In the genomic region with DNA sequence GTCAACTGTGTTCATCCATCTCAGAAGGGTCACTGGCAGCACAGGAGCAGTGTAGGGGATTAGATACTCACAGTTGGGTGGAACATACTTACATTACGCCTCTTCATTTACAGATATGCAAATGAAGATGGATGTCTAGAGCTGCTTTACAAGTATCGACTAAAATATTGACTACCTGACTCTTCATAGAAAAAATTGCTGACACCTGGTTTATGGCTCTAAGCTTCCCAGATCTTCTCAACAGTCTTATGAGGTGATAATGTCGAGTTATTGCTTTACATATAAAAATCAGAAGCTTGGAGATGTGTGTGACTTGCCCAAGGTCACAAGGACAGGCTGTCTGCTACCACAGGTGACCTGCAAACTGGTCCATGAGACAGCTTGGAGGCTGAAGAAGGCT, we compare ENCODE assay signal across 38 cellular contexts.
"Had no signal": no experiment of that assay in that cellular context is flagged by ENCODE, and none has a peak within 500 bp of the region (broad histone marks: within the 10 kb centered on the region; RNA-seq: fewer than 3 reads in every experiment).

No MANE protein-coding gene starts in this region.

- H3K4me1 ChIP-seq: ascending aorta had no signal

- H3K27ac ChIP-seq: ascending aorta, cardiac muscle cell, VCaP had no signal

- H3K27me3 ChIP-seq: ascending aorta, cardiac muscle cell had no signal

- H3K4me3 Mint-ChIP-seq: activated B cell treated with CpG ODN at 0.5 μM for 24 hours; activated CD4-positive, alpha-beta memory T cell treated with anti-CD3 and anti-CD28 coated beads, Interleukin-2, amount 10 ng/mL, durations not matched to agents 7 days and 5 days; activated CD4-positive, alpha-beta T cell treated with anti-CD3 and anti-CD28 coated beads for 36 hours; activated CD4-positive, alpha-beta T cell treated with anti-CD3 and anti-CD28 coated beads, Interleukin-2, amount 10 ng/mL, durations not matched to agents 7 days and 5 days; activated CD8-positive, alpha-beta memory T cell treated with anti-CD3 and anti-CD28 coated beads, Interleukin-2, amount 10 ng/mL, durations not matched to agents 7 days and 5 days; activated CD8-positive, alpha-beta T cell treated with anti-CD3 and anti-CD28 coated beads, Interleukin-2, amount 10 ng/mL, durations not matched to agents 7 days and 5 days; activated naive CD4-positive, alpha-beta T cell treated with anti-CD3 and anti-CD28 coated beads, Interleukin-2, amount 10 ng/mL, durations not matched to agents 7 days and 5 days; activated naive CD4-positive, alpha-beta T cell treated with anti-CD3 and anti-CD28 coated beads, Interleukin-2, amount 50 U/mL, for 24 hours; activated naive CD8-positive, alpha-beta T cell; activated naive CD8-positive, alpha-beta T cell treated with anti-CD3 and anti-CD28 coated beads, Interleukin-2, amount 10 ng/mL, durations not matched to agents 7 days and 5 days; activated naive CD8-positive, alpha-beta T cell treated with anti-CD3 and anti-CD28 coated beads, Interleukin-2, amount 50 U/mL, for 24 hours; activated T-cell treated with anti-CD3 and anti-CD28 coated beads, Interleukin-2, amount 50 U/mL, for 24 hours; brain; central memory CD8-positive, alpha-beta T cell; T-helper 1 cell treated with Interleukin-12 subunit alpha and Interleukin-12 subunit beta and Interleukin-4 antibody, amounts not matched to agents 30 μg/mL and 1 μg/mL, for 36 hours; T-helper 2 cell treated with Interferon-gamma antibody and Interleukin-4, amounts not matched to agents 5 μg/mL and 100 μg/mL, for 36 hours had no signal

- H3K9me3 ChIP-seq: ascending aorta had no signal

- H3K36me3 Mint-ChIP-seq: activated CD8-positive, alpha-beta memory T cell treated with anti-CD3 and anti-CD28 coated beads, Interleukin-2, amount 10 ng/mL, durations not matched to agents 7 days and 5 days; activated naive CD4-positive, alpha-beta T cell treated with anti-CD3 and anti-CD28 coated beads, Interleukin-2, amount 10 ng/mL, durations not matched to agents 7 days and 5 days; activated naive CD4-positive, alpha-beta T cell treated with anti-CD3 and anti-CD28 coated beads, Interleukin-2, amount 50 U/mL, for 24 hours; activated naive CD8-positive, alpha-beta T cell; activated naive CD8-positive, alpha-beta T cell treated with anti-CD3 and anti-CD28 coated beads, Interleukin-2, amount 10 ng/mL, durations not matched to agents 7 days and 5 days; brain had no signal

- H3K36me3 ChIP-seq: ascending aorta, cardiac muscle cell had no signal

- FAIRE-seq: bronchial epithelial cell, colon, TTC549 had no signal

- H3K4me3 ChIP-seq: ascending aorta, cardiac muscle cell had no signal

- ATAC-seq: activated CD4-positive, alpha-beta T cell treated with anti-CD3 and anti-CD28 coated beads for 36 hours; activated CD8-positive, alpha-beta memory T cell treated with anti-CD3 and anti-CD28 coated beads, Interleukin-2, amount 10 ng/mL, durations not matched to agents 7 days and 5 days; activated CD8-positive, alpha-beta T cell treated with anti-CD3 and anti-CD28 coated beads, Interleukin-2, amount 10 ng/mL, durations not matched to agents 7 days and 5 days; activated naive CD8-positive, alpha-beta T cell treated with anti-CD3 and anti-CD28 coated beads, Interleukin-2, amount 50 U/mL, for 24 hours had no signal

- H3K4me1 Mint-ChIP-seq: activated B cell treated with CpG ODN at 0.5 μM for 24 hours; activated CD4-positive, alpha-beta memory T cell treated with anti-CD3 and anti-CD28 coated beads, Interleukin-2, amount 10 ng/mL, durations not matched to agents 7 days and 5 days; activated CD4-positive, alpha-beta T cell treated with anti-CD3 and anti-CD28 coated beads for 36 hours; activated CD4-positive, alpha-beta T cell treated with anti-CD3 and anti-CD28 coated beads, Interleukin-2, amount 10 ng/mL, durations not matched to agents 7 days and 5 days; activated CD8-positive, alpha-beta memory T cell treated with anti-CD3 and anti-CD28 coated beads, Interleukin-2, amount 10 ng/mL, durations not matched to agents 7 days and 5 days; activated naive CD4-positive, alpha-beta T cell treated with anti-CD3 and anti-CD28 coated beads, Interleukin-2, amount 10 ng/mL, durations not matched to agents 7 days and 5 days; activated naive CD4-positive, alpha-beta T cell treated with anti-CD3 and anti-CD28 coated beads, Interleukin-2, amount 50 U/mL, for 24 hours; activated naive CD8-positive, alpha-beta T cell treated with anti-CD3 and anti-CD28 coated beads, Interleukin-2, amount 10 ng/mL, durations not matched to agents 7 days and 5 days; activated naive CD8-positive, alpha-beta T cell treated with anti-CD3 and anti-CD28 coated beads, Interleukin-2, amount 50 U/mL, for 24 hours; brain; central memory CD8-positive, alpha-beta T cell had no signal

- H3K27me3 Mint-ChIP-seq: activated B cell treated with CpG ODN at 0.5 μM for 24 hours; activated CD4-positive, alpha-beta memory T cell treated with anti-CD3 and anti-CD28 coated beads, Interleukin-2, amount 10 ng/mL, durations not matched to agents 7 days and 5 days; activated CD4-positive, alpha-beta T cell treated with anti-CD3 and anti-CD28 coated beads for 36 hours; activated CD4-positive, alpha-beta T cell treated with anti-CD3 and anti-CD28 coated beads, Interleukin-2, amount 10 ng/mL, durations not matched to agents 7 days and 5 days; activated CD8-positive, alpha-beta memory T cell treated with anti-CD3 and anti-CD28 coated beads, Interleukin-2, amount 10 ng/mL, durations not matched to agents 7 days and 5 days; activated naive CD4-positive, alpha-beta T cell treated with anti-CD3 and anti-CD28 coated beads, Interleukin-2, amount 10 ng/mL, durations not matched to agents 7 days and 5 days; activated naive CD4-positive, alpha-beta T cell treated with anti-CD3 and anti-CD28 coated beads, Interleukin-2, amount 50 U/mL, for 24 hours; activated naive CD8-positive, alpha-beta T cell; activated naive CD8-positive, alpha-beta T cell treated with anti-CD3 and anti-CD28 coated beads, Interleukin-2, amount 10 ng/mL, durations not matched to agents 7 days and 5 days; activated naive CD8-positive, alpha-beta T cell treated with anti-CD3 and anti-CD28 coated beads, Interleukin-2, amount 50 U/mL, for 24 hours; activated T-cell treated with anti-CD3 and anti-CD28 coated beads, Interleukin-2, amount 50 U/mL, for 24 hours; brain; central memory CD8-positive, alpha-beta T cell had no signal

- DNase-seq: activated B cell treated with CpG ODN at 0.5 μM for 24 hours; activated CD4-positive, alpha-beta memory T cell treated with anti-CD3 and anti-CD28 coated beads, Interleukin-2, amount 10 ng/mL, durations not matched to agents 7 days and 5 days; activated CD4-positive, alpha-beta T cell treated with anti-CD3 and anti-CD28 coated beads for 36 hours; activated CD4-positive, alpha-beta T cell treated with anti-CD3 and anti-CD28 coated beads for 48 hours; activated CD4-positive, alpha-beta T cell treated with anti-CD3 and anti-CD28 coated beads, Interleukin-2, amount 10 ng/mL, durations not matched to agents 7 days and 5 days; activated CD4-positive, alpha-beta T cell treated with anti-CD3 and anti-CD28 coated beads, Interleukin-2, amount 50 U/mL, for 48 hours; activated CD4-positive, CD25-positive, alpha-beta regulatory T cell treated with anti-CD3 and anti-CD28 coated beads, Interleukin-2, amount 50 U/mL, for 72 hours; activated CD8-positive, alpha-beta memory T cell treated with anti-CD3 and anti-CD28 coated beads for 24 hours; activated CD8-positive, alpha-beta memory T cell treated with anti-CD3 and anti-CD28 coated beads, Interleukin-2, amount 10 ng/mL, durations not matched to agents 7 days and 5 days; activated CD8-positive, alpha-beta memory T cell treated with anti-CD3 and anti-CD28 coated beads, Interleukin-2, amount 50 U/mL, for 48 hours; activated CD8-positive, alpha-beta T cell treated with anti-CD3 and anti-CD28 coated beads, Interleukin-2, amount 10 ng/mL, durations not matched to agents 7 days and 5 days; activated effector memory CD4-positive, alpha-beta T cell treated with Interleukin-2 at 50 U/mL for 16 hours; activated gamma-delta T cell; activated naive CD4-positive, alpha-beta T cell treated with anti-CD3 and anti-CD28 coated beads, Interleukin-2, amount 10 ng/mL, durations not matched to agents 7 days and 5 days; activated naive CD4-positive, alpha-beta T cell treated with Interleukin-2 at 50 U/mL for 16 hours; activated naive CD8-positive, alpha-beta T cell treated with anti-CD3 and anti-CD28 coated beads, Interleukin-2, amount 10 ng/mL, durations not matched to agents 7 days and 5 days; activated naive CD8-positive, alpha-beta T cell treated with anti-CD3 and anti-CD28 coated beads, Interleukin-2, amount 50 U/mL, for 24 hours; activated T-cell treated with anti-CD3 and anti-CD28 coated beads, Interleukin-2, amount 50 U/mL, for 24 hours; activated T-cell treated with anti-CD3 and anti-CD28 coated beads, Interleukin-2, amount 50 U/mL, for 48 hours; amygdala; anterior cingulate cortex; caudate nucleus; cerebellar nuclear complex; T-helper 2 cell; T-helper 9 cell had no signal

- H3K27ac Mint-ChIP-seq: activated B cell treated with CpG ODN at 0.5 μM for 24 hours; activated CD4-positive, alpha-beta memory T cell treated with anti-CD3 and anti-CD28 coated beads, Interleukin-2, amount 10 ng/mL, durations not matched to agents 7 days and 5 days; activated CD4-positive, alpha-beta T cell treated with anti-CD3 and anti-CD28 coated beads for 36 hours; activated CD4-positive, alpha-beta T cell treated with anti-CD3 and anti-CD28 coated beads, Interleukin-2, amount 10 ng/mL, durations not matched to agents 7 days and 5 days; activated CD8-positive, alpha-beta memory T cell treated with anti-CD3 and anti-CD28 coated beads, Interleukin-2, amount 10 ng/mL, durations not matched to agents 7 days and 5 days; activated CD8-positive, alpha-beta T cell treated with anti-CD3 and anti-CD28 coated beads, Interleukin-2, amount 10 ng/mL, durations not matched to agents 7 days and 5 days; activated naive CD4-positive, alpha-beta T cell treated with anti-CD3 and anti-CD28 coated beads, Interleukin-2, amount 10 ng/mL, durations not matched to agents 7 days and 5 days; activated naive CD4-positive, alpha-beta T cell treated with anti-CD3 and anti-CD28 coated beads, Interleukin-2, amount 50 U/mL, for 24 hours; activated naive CD8-positive, alpha-beta T cell; activated naive CD8-positive, alpha-beta T cell treated with anti-CD3 and anti-CD28 coated beads, Interleukin-2, amount 10 ng/mL, durations not matched to agents 7 days and 5 days; activated naive CD8-positive, alpha-beta T cell treated with anti-CD3 and anti-CD28 coated beads, Interleukin-2, amount 50 U/mL, for 24 hours; activated T-cell treated with anti-CD3 and anti-CD28 coated beads, Interleukin-2, amount 50 U/mL, for 24 hours; activated T-helper 2 cell treated with anti-CD3 and anti-CD28 coated beads, Interferon-gamma antibody, Interleukin-2, Interleukin-4, amounts not matched to agents 10 μg/mL and 5 μg/mL and 100 μg/mL, durations not matched to agents 14 hours and 24 hours and 36 hours; brain; T-helper 1 cell treated with Interleukin-12 subunit alpha and Interleukin-12 subunit beta and Interleukin-4 antibody, amounts not matched to agents 30 μg/mL and 1 μg/mL, for 36 hours; T-helper 2 cell treated with Interferon-gamma antibody and Interleukin-4, amounts not matched to agents 5 μg/mL and 100 μg/mL, for 36 hours had no signal
